Comparison of ENCODE assay signal across 1 cellular context in the genomic region with DNA sequence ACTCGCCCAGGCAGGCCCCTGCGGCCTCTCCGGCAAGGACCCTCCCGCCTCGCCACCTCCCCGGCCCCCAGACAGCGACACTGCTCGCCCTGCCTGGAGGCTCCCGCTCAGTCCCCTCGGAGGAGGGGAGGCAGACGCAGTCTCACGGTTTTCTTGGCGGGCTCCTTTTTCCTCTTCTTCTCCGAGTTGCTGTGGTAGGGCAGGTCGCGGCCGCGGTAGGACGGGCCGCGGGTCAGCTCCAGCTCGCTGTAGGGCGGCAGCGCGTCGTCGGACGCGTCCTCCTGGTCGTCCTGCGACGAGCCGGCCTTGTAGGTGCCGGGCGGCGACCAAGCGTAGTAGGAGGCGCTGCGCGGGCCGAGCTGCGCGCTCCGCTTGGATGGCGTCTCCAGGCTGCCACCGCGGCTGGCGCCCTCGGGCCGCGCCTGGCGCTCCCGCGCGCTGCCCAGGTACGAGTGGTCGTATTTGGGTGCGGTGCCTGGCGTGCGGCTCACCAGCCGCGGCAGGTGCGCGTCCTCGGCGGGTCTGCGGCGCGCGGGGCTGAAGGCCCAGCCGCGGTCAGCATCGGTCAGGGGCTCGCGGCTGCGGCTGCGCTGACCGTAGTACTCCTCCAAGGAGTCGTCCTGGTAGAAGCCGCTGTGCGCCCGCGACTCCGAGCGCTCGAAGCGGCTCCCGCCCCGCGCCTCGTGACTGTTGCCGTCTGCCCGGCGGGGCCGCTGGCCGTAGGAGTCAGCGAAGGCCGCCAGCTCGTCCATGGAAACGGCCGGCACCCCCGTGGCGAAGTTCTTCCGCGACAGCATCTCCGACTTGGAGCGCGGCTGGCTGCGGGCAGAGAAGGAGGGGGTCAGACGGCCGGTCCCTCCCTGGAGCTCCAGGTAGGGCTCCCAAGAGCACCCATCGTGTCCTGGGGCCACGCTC.
TF ChIP-seq lines count a peak whose summit lies in the region.

No MANE protein-coding gene starts in this region.

TF ChIP-seq in SK-N-SH, 30 proteins besides CTCF, POLR2A, EP300 and RAD21 (continued from another document):
- TF ChIP-seq, protein P1, sequence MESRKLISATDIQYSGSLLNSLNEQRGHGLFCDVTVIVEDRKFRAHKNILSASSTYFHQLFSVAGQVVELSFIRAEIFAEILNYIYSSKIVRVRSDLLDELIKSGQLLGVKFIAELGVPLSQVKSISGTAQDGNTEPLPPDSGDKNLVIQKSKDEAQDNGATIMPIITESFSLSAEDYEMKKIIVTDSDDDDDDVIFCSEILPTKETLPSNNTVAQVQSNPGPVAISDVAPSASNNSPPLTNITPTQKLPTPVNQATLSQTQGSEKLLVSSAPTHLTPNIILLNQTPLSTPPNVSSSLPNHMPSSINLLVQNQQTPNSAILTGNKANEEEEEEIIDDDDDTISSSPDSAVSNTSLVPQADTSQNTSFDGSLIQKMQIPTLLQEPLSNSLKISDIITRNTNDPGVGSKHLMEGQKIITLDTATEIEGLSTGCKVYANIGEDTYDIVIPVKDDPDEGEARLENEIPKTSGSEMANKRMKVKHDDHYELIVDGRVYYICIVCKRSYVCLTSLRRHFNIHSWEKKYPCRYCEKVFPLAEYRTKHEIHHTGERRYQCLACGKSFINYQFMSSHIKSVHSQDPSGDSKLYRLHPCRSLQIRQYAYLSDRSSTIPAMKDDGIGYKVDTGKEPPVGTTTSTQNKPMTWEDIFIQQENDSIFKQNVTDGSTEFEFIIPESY (IDR thresholded peaks at IDR 0.05; ENCODE audit: borderline replicate concordance, low read depth): no peak
- TF ChIP-seq, protein P2, sequence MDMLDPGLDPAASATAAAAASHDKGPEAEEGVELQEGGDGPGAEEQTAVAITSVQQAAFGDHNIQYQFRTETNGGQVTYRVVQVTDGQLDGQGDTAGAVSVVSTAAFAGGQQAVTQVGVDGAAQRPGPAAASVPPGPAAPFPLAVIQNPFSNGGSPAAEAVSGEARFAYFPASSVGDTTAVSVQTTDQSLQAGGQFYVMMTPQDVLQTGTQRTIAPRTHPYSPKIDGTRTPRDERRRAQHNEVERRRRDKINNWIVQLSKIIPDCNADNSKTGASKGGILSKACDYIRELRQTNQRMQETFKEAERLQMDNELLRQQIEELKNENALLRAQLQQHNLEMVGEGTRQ (IDR thresholded peaks at IDR 0.05; ENCODE audit: borderline replicate concordance, low read depth, low read length): no peak
- TF ChIP-seq MEF2A (IDR thresholded peaks at IDR 0.05; ENCODE audit: borderline replicate concordance, low read depth): no peak
- TF ChIP-seq, protein P3, sequence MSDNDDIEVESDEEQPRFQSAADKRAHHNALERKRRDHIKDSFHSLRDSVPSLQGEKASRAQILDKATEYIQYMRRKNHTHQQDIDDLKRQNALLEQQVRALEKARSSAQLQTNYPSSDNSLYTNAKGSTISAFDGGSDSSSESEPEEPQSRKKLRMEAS (IDR thresholded peaks at IDR 0.05; ENCODE audit: low read depth): no peak
- TF ChIP-seq, protein P4, sequence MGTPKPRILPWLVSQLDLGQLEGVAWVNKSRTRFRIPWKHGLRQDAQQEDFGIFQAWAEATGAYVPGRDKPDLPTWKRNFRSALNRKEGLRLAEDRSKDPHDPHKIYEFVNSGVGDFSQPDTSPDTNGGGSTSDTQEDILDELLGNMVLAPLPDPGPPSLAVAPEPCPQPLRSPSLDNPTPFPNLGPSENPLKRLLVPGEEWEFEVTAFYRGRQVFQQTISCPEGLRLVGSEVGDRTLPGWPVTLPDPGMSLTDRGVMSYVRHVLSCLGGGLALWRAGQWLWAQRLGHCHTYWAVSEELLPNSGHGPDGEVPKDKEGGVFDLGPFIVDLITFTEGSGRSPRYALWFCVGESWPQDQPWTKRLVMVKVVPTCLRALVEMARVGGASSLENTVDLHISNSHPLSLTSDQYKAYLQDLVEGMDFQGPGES (IDR thresholded peaks at IDR 0.05; ENCODE audit: low read depth, low read length): no peak
- no peak for TF ChIP-seq GATA2 (CRISPR knock-in tag; IDR thresholded peaks at IDR 0.05)
- TF ChIP-seq NFIC (IDR thresholded peaks at IDR 0.05; ENCODE audit: borderline replicate concordance): no peak
- no peak for TF ChIP-seq GABPA (IDR thresholded peaks at IDR 0.05; ENCODE audit: low read depth)
- no peak for TF ChIP-seq TEAD4 (IDR thresholded peaks at IDR 0.05; ENCODE audit: borderline replicate concordance, insufficient read depth)
- TF ChIP-seq FOXM1 (IDR thresholded peaks at IDR 0.05; ENCODE audit: low read depth): no peak
- no peak for TF ChIP-seq NRF1 (IDR thresholded peaks at IDR 0.05; ENCODE audit: low read depth, low read length)
- TF ChIP-seq TCF12 (IDR thresholded peaks at IDR 0.05): no peak
TF ChIP-seq in SK-N-SH: peak in this region for 0.
